Comparison of ENCODE assay signal across 17 cellular contexts in genomic region chr5:170963521-170963920, GRCh38.
A peak's percentile ranks its signal among the peaks of the same experiment; 100 is the strongest.
DNase-seq lines count a peak whose midpoint lies in the region; ATAC-seq, FAIRE-seq and TF ChIP-seq lines count a peak whose summit lies in the region.
"Had no signal": no experiment of that assay in that cellular context is flagged by ENCODE, and none has a peak within 500 bp of the region (broad histone marks: within the 10 kb centered on the region; RNA-seq: fewer than 3 reads in every experiment).

No MANE protein-coding gene starts in this region.

- no peak for TF ChIP-seq EP300 in stomach (IDR thresholded peaks at IDR 0.05)

- H3F3A ChIP-seq in neural progenitor cell (ENCODE audit: low read depth) = no peaks in the 10 kb centered on the region

- no peak overlapping the region for H2AFZ ChIP-seq in neural progenitor cell (replicated peaks)

- H3K4me3 ChIP-seq in bronchial epithelial cell (ENCODE audit: low read depth, low read length) (no peak overlapping the region), neural progenitor cell (no peak overlapping the region), stomach (no peak overlapping the region), right lobe of liver (no peak overlapping the region)
- H3K4me3 ChIP-seq: A549, GM12878 had no signal

- no peak overlapping the region for H3K9ac ChIP-seq in neural progenitor cell

- H3K36me3 Mint-ChIP-seq in neural progenitor cell = peaks cover 1% of the 10 kb centered on the region
- H3K36me3 Mint-ChIP-seq: CD14-positive monocyte; CD8-positive, alpha-beta T cell had no signal

- ATAC-seq in HG03457 (IDR thresholded peaks at IDR 0.05; ENCODE audit: unreplicated experiment) (no peak), right lobe of liver (no peak)
- ATAC-seq: A549; CD8-positive, alpha-beta T cell; GM12878; HCT116 had no signal

- peaks cover 3% of the 10 kb centered on the region for H3K9me3 Mint-ChIP-seq in neural progenitor cell
- H3K9me3 Mint-ChIP-seq: CD8-positive, alpha-beta T cell had no signal

- no peak overlapping the region for H3K4me2 ChIP-seq in neural progenitor cell
- H3K4me2 ChIP-seq: A549 had no signal

- H3K36me3 ChIP-seq in bronchial epithelial cell (ENCODE audit: control insufficient read depth, insufficient read depth, low read length) = no peaks in the 10 kb centered on the region
- H3K36me3 ChIP-seq in neural progenitor cell = no peaks in the 10 kb centered on the region
- H3K36me3 ChIP-seq in stomach = no peaks in the 10 kb centered on the region
- peaks cover 0 to 3% (median 0%) of the 10 kb centered on the region in 4 donors for H3K36me3 ChIP-seq in right lobe of liver

- 73 to 84% (median 82%) methylated on average over 5 of the region's 5 CpGs for WGBS in stomach, 5 donors
- WGBS in right lobe of liver (ENCODE audit: insufficient coverage, low coverage, low lambda C conversion rate, missing lambda C conversion rate) = 0% methylated on average over 1 of the region's 5 CpGs

- no peaks in the 10 kb centered on the region for H4K20me1 ChIP-seq in neural progenitor cell (ENCODE audit: low read depth)

- TF ChIP-seq POLR2A in stomach (IDR thresholded peaks at IDR 0.05) = no peak
- no peak for TF ChIP-seq POLR2A in right lobe of liver (IDR thresholded peaks at IDR 0.05)

- FAIRE-seq in bronchial epithelial cell (lab: Jason Lieb, UNC) = peak; percentile 32
- FAIRE-seq: A549, GM12878, GM18507, H54 had no signal

- no peaks in the 10 kb centered on the region for H3K79me2 ChIP-seq in neural progenitor cell (ENCODE audit: low read depth)

- no peaks in the 10 kb centered on the region for H3K4me1 Mint-ChIP-seq in neural progenitor cell
- H3K4me1 Mint-ChIP-seq: CD14-positive monocyte had no signal

- peak; percentile 15 for DNase-seq in ELF-1 (ENCODE audit: low read depth, low spot score)
- peak; percentile 34 for DNase-seq in NCI-H69 (lab: John Stamatoyannopoulos, UW)
- no peak for DNase-seq in bronchial epithelial cell (ENCODE audit: low read depth)
- peak; percentile 20 for DNase-seq in neural progenitor cell (ENCODE audit: low spot score)
- DNase-seq in stomach = no peak
- DNase-seq in right lobe of liver = no peak
- DNase-seq: Caco-2; CD8-positive, alpha-beta T cell; DMS53; IMR-90 had no signal

- no peaks in the 10 kb centered on the region for H3K4me1 ChIP-seq in neural progenitor cell
- no peaks in the 10 kb centered on the region for H3K4me1 ChIP-seq in stomach
- H3K4me1 ChIP-seq in right lobe of liver = no peaks in the 10 kb centered on the region
- H3K4me1 ChIP-seq: A549, Caco-2 had no signal

- no peaks in the 10 kb centered on the region for H3K9me3 ChIP-seq in neural progenitor cell (ENCODE audit: low read depth)
- no peaks in the 10 kb centered on the region for H3K9me3 ChIP-seq in stomach
- H3K9me3 ChIP-seq in right lobe of liver = no peaks in the 10 kb centered on the region
- H3K9me3 ChIP-seq: A549 had no signal

- H3K27ac ChIP-seq in neural progenitor cell = no peak overlapping the region
- H3K27ac ChIP-seq in stomach = no peak overlapping the region
- H3K27ac ChIP-seq in right lobe of liver = no peak overlapping the region
- H3K27ac ChIP-seq: A549 had no signal

- intact Hi-C loops in stomach (cut with DNase I; ENCODE audit: low total_unique reads) (no loop called here), right lobe of liver (cut with DNase I) (no loop called here)

- H3K27me3 ChIP-seq in bronchial epithelial cell (ENCODE audit: control insufficient read depth, insufficient read depth, low read length) (no peaks in the 10 kb centered on the region), neural progenitor cell (no peaks in the 10 kb centered on the region), stomach (no peaks in the 10 kb centered on the region), right lobe of liver (no peaks in the 10 kb centered on the region)

- H3K4me3 Mint-ChIP-seq in neural progenitor cell = no peak overlapping the region
- H3K4me3 Mint-ChIP-seq: CD14-positive monocyte; CD8-positive, alpha-beta T cell had no signal

- no peaks in the 10 kb centered on the region for H3K27me3 Mint-ChIP-seq in neural progenitor cell (ENCODE audit: insufficient read depth, low read depth)

- H3K27ac Mint-ChIP-seq in neural progenitor cell = no peak overlapping the region
- H3K27ac Mint-ChIP-seq: CD14-positive monocyte; CD8-positive, alpha-beta T cell had no signal

- TF ChIP-seq CTCF in bronchial epithelial cell (IDR thresholded peaks at IDR 0.05; ENCODE audit: insufficient read depth, low read length, severe bottlenecking) (no peak), neural progenitor cell (IDR thresholded peaks at IDR 0.05) (no peak), stomach (IDR thresholded peaks at IDR 0.05) (no peak), right lobe of liver (IDR thresholded peaks at IDR 0.05) (no peak)

Comparison
In these comparisons a context has a peak if more than half of its experiments do, and no peak if none do; other contexts are left out.
1. DNase-seq: peak in ELF-1 (single experiment), NCI-H69 (single experiment) and neural progenitor cell (single experiment); none in bronchial epithelial cell (single experiment), stomach (single experiment) and right lobe of liver (0 of 3).